In genomic region chr19:53879145-53880037, GRCh38 we compare ENCODE assay signal across 8 cellular contexts. TPM values are rescaled to one million over a fixed set of nuclear protein-coding genes. Genes with fewer than 3 reads are reported as not detected.
DNase-seq lines count a peak whose midpoint lies in the region; ATAC-seq and TF ChIP-seq lines count a peak whose summit lies in the region.

No MANE protein-coding gene starts in this region.

- H3K27ac Mint-ChIP-seq in activated CD4-positive, alpha-beta memory T cell treated with anti-CD3 and anti-CD28 coated beads for 36 hours = no peak overlapping the region

- peaks cover 25% of the 10 kb centered on the region for H3K4me1 ChIP-seq in lower lobe of right lung

- H3K9me3 Mint-ChIP-seq in activated CD4-positive, alpha-beta memory T cell treated with anti-CD3 and anti-CD28 coated beads for 36 hours = no peaks in the 10 kb centered on the region

- CTCF ChIA-PET in activated CD4-positive, alpha-beta memory T cell treated with anti-CD3 and anti-CD28 coated beads for 36 hours (lab: Charles Lee) = no interaction called here

- TF ChIP-seq CTCF in lower lobe of right lung (IDR thresholded peaks at IDR 0.05) = no peak

- DNase-seq in NCI-H446 treated with DMSO at 0.1 percent for 48 hours (lab: John Stamatoyannopoulos, UW) (peak; percentile 82), lower lobe of right lung (peak; percentile 92)
- DNase-seq in activated CD4-positive, alpha-beta memory T cell treated with anti-CD3 and anti-CD28 coated beads for 36 hours = peak; percentile 87
- DNase-seq in effector CD4-positive, alpha-beta T cell = peak; percentile 59
- DNase-seq in stimulated activated CD4-positive, alpha-beta T cell treated with anti-CD3 and anti-CD28 coated beads, Interleukin-4, amount 100 ng/mL, for 1 hour = peak; percentile 82

- peaks cover 3% of the 10 kb centered on the region for H3K36me3 Mint-ChIP-seq in activated CD4-positive, alpha-beta memory T cell treated with anti-CD3 and anti-CD28 coated beads for 36 hours

- POLR2A ChIA-PET in activated CD4-positive, alpha-beta memory T cell treated with anti-CD3 and anti-CD28 coated beads for 36 hours (lab: Charles Lee) = interaction anchor here (0.7 to 1.2 kb wide), 2 partner anchors 11 to 13 kb away, joined by 4 to 7 read pairs; partner anchors contain the start of gene MYADM

- H3K27me3 ChIP-seq in lower lobe of right lung (ENCODE audit: low read depth) = peaks cover 36% of the 10 kb centered on the region

- H3K4me3 Mint-ChIP-seq in activated CD4-positive, alpha-beta memory T cell treated with anti-CD3 and anti-CD28 coated beads for 36 hours = no peak overlapping the region

- intact Hi-C loops in activated CD4-positive, alpha-beta memory T cell treated with anti-CD3 and anti-CD28 coated beads for 36 hours (cut with micrococcal nuclease) = loop anchor here (1.0 to 5.0 kb wide), 3 partner anchors 10 to 37 kb away; no protein-coding TSS in a partner anchor
- intact Hi-C loops in lower lobe of right lung (cut with DNase I) = no loop called here

- peaks cover 16% of the 10 kb centered on the region for H3K36me3 ChIP-seq in lower lobe of right lung

- peaks cover 37% of the 10 kb centered on the region for H3K4me1 Mint-ChIP-seq in activated CD4-positive, alpha-beta memory T cell treated with anti-CD3 and anti-CD28 coated beads for 36 hours (ENCODE audit: low read depth)

- H3K4me3 ChIP-seq in lower lobe of right lung = peak overlapping the region; percentile 72

- peaks cover 12% of the 10 kb centered on the region for H3K27me3 Mint-ChIP-seq in activated CD4-positive, alpha-beta memory T cell treated with anti-CD3 and anti-CD28 coated beads for 36 hours

- ATAC-seq in GM18498 (IDR thresholded peaks at IDR 0.05; ENCODE audit: unreplicated experiment) (peak; percentile 94), HG02938 (IDR thresholded peaks at IDR 0.05; ENCODE audit: unreplicated experiment) (peak; percentile 73), lower lobe of right lung (peak; percentile 93 to 95), HG03571 (IDR thresholded peaks at IDR 0.05; ENCODE audit: unreplicated experiment) (no peak)

- H3K27ac ChIP-seq in lower lobe of right lung = no peak overlapping the region

- no peaks in the 10 kb centered on the region for H3K9me3 ChIP-seq in lower lobe of right lung

RNA-seq across cellular contexts. Expression of gene PRKCG, which starts 2.6 kb away (rescaled TPM):
- total RNA-seq in activated CD4-positive, alpha-beta memory T cell treated with anti-CD3 and anti-CD28 coated beads for 36 hours = not detected
- total RNA-seq in lower lobe of right lung = not detected

RNA-seq across cellular contexts. Expression of gene MYADM, which starts 11.7 kb away (rescaled TPM):
- total RNA-seq in activated CD4-positive, alpha-beta memory T cell treated with anti-CD3 and anti-CD28 coated beads for 36 hours = 10 to 100 TPM; 40.3 to 45.5 TPM
- 126 TPM for total RNA-seq in lower lobe of right lung

RNA-seq across cellular contexts. Expression of gene CACNG7, which starts 29.7 kb away (rescaled TPM):
- total RNA-seq in activated CD4-positive, alpha-beta memory T cell treated with anti-CD3 and anti-CD28 coated beads for 36 hours = not detected
- not detected for total RNA-seq in lower lobe of right lung

RNA-seq across cellular contexts. Expression of gene NLRP12, which starts 55.3 kb away (rescaled TPM):
- total RNA-seq in activated CD4-positive, alpha-beta memory T cell treated with anti-CD3 and anti-CD28 coated beads for 36 hours = not detected
- total RNA-seq in lower lobe of right lung = 6.8 TPM
